ENCODE assay signal across 10 cellular contexts in the genomic region with DNA sequence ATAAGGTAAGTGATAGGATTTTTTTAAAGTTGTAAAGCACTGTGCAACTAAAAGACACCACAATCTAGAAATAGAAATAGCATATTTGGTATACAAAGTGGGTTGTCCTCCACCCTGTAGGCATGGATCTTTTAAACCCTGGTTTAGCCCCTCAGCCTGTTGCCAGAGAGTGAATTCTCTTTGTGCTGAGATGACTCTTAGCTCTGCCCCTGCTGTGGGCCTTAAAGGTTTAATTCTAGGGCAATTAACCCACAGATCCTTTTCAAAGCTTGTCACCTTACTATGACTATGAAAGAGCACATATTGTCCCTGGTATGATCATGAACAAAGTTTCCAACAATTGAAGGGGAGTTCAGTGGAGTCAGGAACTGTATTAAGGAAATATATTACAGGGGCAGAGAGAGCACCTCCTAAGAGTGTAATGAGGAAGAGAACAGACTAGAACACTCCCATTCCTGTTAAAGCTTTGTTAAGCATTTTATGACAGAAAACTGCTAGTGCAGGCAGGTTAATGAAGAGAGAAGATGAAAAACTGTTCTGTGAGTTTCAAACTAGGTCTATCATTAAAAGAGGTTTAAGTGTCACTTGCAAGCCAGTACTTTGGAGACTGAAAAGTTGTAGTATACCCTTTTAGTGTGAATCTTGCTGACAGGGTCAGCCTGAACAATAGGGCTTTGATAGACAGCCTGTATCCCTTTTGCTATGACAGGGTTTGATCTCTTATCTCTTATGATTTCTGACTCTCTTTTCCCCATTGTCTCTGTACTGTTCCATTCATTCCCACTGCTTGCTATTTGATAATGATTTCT.
A peak's percentile ranks its signal among the peaks of the same experiment; 100 is the strongest.
DNase-seq lines count a peak whose midpoint lies in the region; ATAC-seq and TF ChIP-seq lines count a peak whose summit lies in the region.
"Had no signal": no experiment of that assay in that cellular context is flagged by ENCODE, and none has a peak within 500 bp of the region (broad histone marks: within the 10 kb centered on the region; RNA-seq: fewer than 3 reads in every experiment).

No MANE protein-coding gene starts in this region.

- peaks cover 19% of the 10 kb centered on the region in 2 experiments for H3K4me1 Mint-ChIP-seq in H9
- H3K4me1 Mint-ChIP-seq in activated naive CD8-positive, alpha-beta T cell treated with anti-CD3 and anti-CD28 coated beads, Interleukin-2, amount 10 ng/mL, durations not matched to agents 7 days and 5 days = peaks cover 11% of the 10 kb centered on the region

- H3K27ac Mint-ChIP-seq in H9 = peak overlapping the region in 2 of 3 experiments; percentile 21 to 43; a peak in 1 of 7 replicates
- H3K27ac Mint-ChIP-seq in activated naive CD8-positive, alpha-beta T cell treated with anti-CD3 and anti-CD28 coated beads, Interleukin-2, amount 10 ng/mL, durations not matched to agents 7 days and 5 days = no peak overlapping the region

- no peak overlapping the region for H4K8ac ChIP-seq in H9 (replicated peaks; ENCODE audit: insufficient read length, low read depth, low read length)

- no peaks in the 10 kb centered on the region; a peak in 1 of 5 replicates for H3K9me3 Mint-ChIP-seq in H9
- H3K9me3 Mint-ChIP-seq in activated naive CD8-positive, alpha-beta T cell treated with anti-CD3 and anti-CD28 coated beads, Interleukin-2, amount 10 ng/mL, durations not matched to agents 7 days and 5 days = peaks cover 4% of the 10 kb centered on the region

- no peak overlapping the region for H3K27ac ChIP-seq in H9 (ENCODE audit: insufficient read length, low read depth, low read length)
- H3K27ac ChIP-seq in mesodermal cell (ENCODE audit: low read depth, low read length, severe bottlenecking) = peak overlapping the region; percentile 39
- H3K27ac ChIP-seq: tibial nerve had no signal

- no peaks in the 10 kb centered on the region; a peak in 1 of 7 replicates for H3K36me3 Mint-ChIP-seq in H9 (ENCODE audit: insufficient read depth in 1 of 3, low read depth in 3 of 3)
- H3K36me3 Mint-ChIP-seq in activated naive CD8-positive, alpha-beta T cell treated with anti-CD3 and anti-CD28 coated beads, Interleukin-2, amount 10 ng/mL, durations not matched to agents 7 days and 5 days = no peaks in the 10 kb centered on the region

- H3K4me3 Mint-ChIP-seq in H9 = no peak overlapping the region
- no peak overlapping the region for H3K4me3 Mint-ChIP-seq in activated naive CD8-positive, alpha-beta T cell treated with anti-CD3 and anti-CD28 coated beads, Interleukin-2, amount 10 ng/mL, durations not matched to agents 7 days and 5 days

- no peak overlapping the region for H3K56ac ChIP-seq in H9 (ENCODE audit: insufficient read length, low read depth, low read length)

- H3K18ac ChIP-seq in H9 (ENCODE audit: insufficient read length, low read depth, low read length) = no peak overlapping the region

- H3K14ac ChIP-seq in H9 (ENCODE audit: insufficient read depth, low read length) = no peak overlapping the region

- DNase-seq in H9 (no peak), NCI-H1417 (lab: John Stamatoyannopoulos, UW) (peak in 2 of 3 experiments; percentile 52 to 81), DMS79 treated with DMSO at 0.1 percent for 48 hours (lab: John Stamatoyannopoulos, UW) (no peak)
- no peak for DNase-seq in activated naive CD8-positive, alpha-beta T cell treated with anti-CD3 and anti-CD28 coated beads, Interleukin-2, amount 10 ng/mL, durations not matched to agents 7 days and 5 days
- DNase-seq in central memory CD4-positive, alpha-beta T cell = no peak
- DNase-seq: DMS 273 treated with DMSO at 0.1 percent for 48 hours, NCI-H446 treated with DMSO at 0.1 percent for 48 hours had no signal

- no peak overlapping the region for H3K9ac ChIP-seq in H9 (ENCODE audit: extremely low read depth, insufficient read length, low read length)

- H2AFZ ChIP-seq in H9 (ENCODE audit: low read length) = no peak overlapping the region

- no peak overlapping the region for H3K4me2 ChIP-seq in H9 (ENCODE audit: insufficient read depth, insufficient read length, low read length)

- H3K36me3 ChIP-seq in mesodermal cell (ENCODE audit: control insufficient read depth, insufficient read depth, low read length) = no peaks in the 10 kb centered on the region
- H3K36me3 ChIP-seq: tibial nerve had no signal

- H3K4me1 ChIP-seq in H9 (ENCODE audit: insufficient read depth, low read length) (no peaks in the 10 kb centered on the region), mesodermal cell (ENCODE audit: control insufficient read depth, insufficient read depth, low read length, poor library complexity, severe bottlenecking) (peaks cover 37% of the 10 kb centered on the region)
- H3K4me1 ChIP-seq: tibial nerve had no signal

- POLR2A ChIA-PET in activated naive CD8-positive, alpha-beta T cell treated with anti-CD3 and anti-CD28 coated beads, Interleukin-2, amount 10 ng/mL, durations not matched to agents 7 days and 5 days (lab: Charles Lee) = no interaction called here

- no peak overlapping the region for H4K5ac ChIP-seq in H9 (ENCODE audit: insufficient read length, low read depth, low read length)

- H2BK15ac ChIP-seq in H9 (ENCODE audit: low read depth, low read length) = no peak overlapping the region

- H2BK120ac ChIP-seq in H9 (ENCODE audit: low read depth, low read length, poor library complexity, severe bottlenecking) = no peak overlapping the region

- ATAC-seq in activated naive CD8-positive, alpha-beta T cell treated with anti-CD3 and anti-CD28 coated beads, Interleukin-2, amount 10 ng/mL, durations not matched to agents 7 days and 5 days (ENCODE audit: low read depth) = peak; percentile 18
- ATAC-seq in GM21390 (IDR thresholded peaks at IDR 0.05; ENCODE audit: unreplicated experiment) = no peak

- H3K4me3 ChIP-seq in mesodermal cell (ENCODE audit: extremely low read depth, insufficient read depth, low read length, poor library complexity, severe bottlenecking) = no peak overlapping the region
- H3K4me3 ChIP-seq: tibial nerve had no signal

- no peak overlapping the region for H2AK5ac ChIP-seq in H9 (ENCODE audit: insufficient read length, low read length)

- H3K27me3 Mint-ChIP-seq in H9 (ENCODE audit: low read depth) = no peaks in the 10 kb centered on the region
- H3K27me3 Mint-ChIP-seq in activated naive CD8-positive, alpha-beta T cell treated with anti-CD3 and anti-CD28 coated beads, Interleukin-2, amount 10 ng/mL, durations not matched to agents 7 days and 5 days = no peaks in the 10 kb centered on the region

- no peaks in the 10 kb centered on the region for H3K79me1 ChIP-seq in H9 (ENCODE audit: insufficient read depth, low read depth, low read length, poor library complexity, severe bottlenecking)

- no peaks in the 10 kb centered on the region for H3K23me2 ChIP-seq in H9 (ENCODE audit: insufficient read length, low read depth, low read length, poor library complexity, severe bottlenecking)

- no peaks in the 10 kb centered on the region for H3K9me3 ChIP-seq in H9 (ENCODE audit: control insufficient read depth, low read depth, low read length)
- H3K9me3 ChIP-seq in mesodermal cell (ENCODE audit: control insufficient read depth, low read length) = no peaks in the 10 kb centered on the region
- H3K9me3 ChIP-seq: tibial nerve had no signal

- H3K4ac ChIP-seq in H9 (ENCODE audit: low read depth, low read length) = no peak overlapping the region

- no peak overlapping the region for H4K91ac ChIP-seq in H9 (ENCODE audit: insufficient read length, low read depth, low read length)

- H3K79me2 ChIP-seq in H9 (ENCODE audit: insufficient read depth, low read length) = no peaks in the 10 kb centered on the region

- no peak overlapping the region for H3T11ph ChIP-seq in H9 (ENCODE audit: low read length)

- no peak for TF ChIP-seq CTCF in H9 (conservative IDR thresholded peaks at IDR 0.05)

- no peak overlapping the region for H2BK12ac ChIP-seq in H9 (ENCODE audit: insufficient read length, low read depth, low read length)

- no peaks in the 10 kb centered on the region for H3K27me3 ChIP-seq in H9 (ENCODE audit: insufficient read depth, low read length)
- H3K27me3 ChIP-seq: tibial nerve had no signal

- no peak overlapping the region for H3K23ac ChIP-seq in H9 (ENCODE audit: insufficient read length, low read depth, low read length)

- H2BK5ac ChIP-seq in H9 (ENCODE audit: insufficient read length, low read length) = no peak overlapping the region

- no peaks in the 10 kb centered on the region for H4K20me1 ChIP-seq in H9 (ENCODE audit: control insufficient read depth, insufficient read depth, insufficient read length)

- no peak overlapping the region for H2BK20ac ChIP-seq in H9 (ENCODE audit: low read depth, low read length, poor library complexity, severe bottlenecking)

Comparison
In these comparisons a context has a peak if more than half of its experiments do, and no peak if none do; other contexts are left out.
1. DNase-seq: peak in NCI-H1417 (2 of 3); none in H9 (single experiment), activated naive CD8-positive, alpha-beta T cell treated with anti-CD3 and anti-CD28 coated beads, Interleukin-2, amount 10 ng/mL, durations not matched to agents 7 days and 5 days (single experiment), DMS79 treated with DMSO at 0.1 percent for 48 hours (single experiment) and central memory CD4-positive, alpha-beta T cell (single experiment).